In genomic region chr9:129272348-129273025, GRCh38 we compare ENCODE assay signal across 25 cellular contexts.
DNase-seq lines count a peak whose midpoint lies in the region; ATAC-seq and TF ChIP-seq lines count a peak whose summit lies in the region.
"Had no signal": no experiment of that assay in that cellular context is flagged by ENCODE, and none has a peak within 500 bp of the region (broad histone marks: within the 10 kb centered on the region; RNA-seq: fewer than 3 reads in every experiment).

No MANE protein-coding gene starts in this region.

- no peak overlapping the region for H3K4me3 ChIP-seq in SK-N-SH (ENCODE audit: low read depth in 2 of 2, low read length in 1 of 2)
- H3K4me3 ChIP-seq: ascending aorta, stomach, transverse colon had no signal

- H3K27me3 ChIP-seq in SK-N-SH (ENCODE audit: insufficient read depth), result no peaks in the 10 kb centered on the region
- H3K27me3 ChIP-seq: ascending aorta had no signal

- POLR2A ChIA-PET in SK-N-SH (lab: Yijun Ruan, JAX), result no interaction called here

- TF ChIP-seq EP300 in SK-N-SH (IDR thresholded peaks at IDR 0.05; ENCODE audit: borderline replicate concordance in 1 of 2, low read depth in 1 of 2, low read length in 1 of 2), result no peak

- ATAC-seq in SK-N-SH treated with all-trans-retinoic acid at 6 μM for 48 hours (no peak), sciatic nerve (peak; percentile 25)

- H3K36me3 ChIP-seq in SK-N-SH (replicated peaks in 1 of 2; ENCODE audit: control insufficient read depth in 1 of 2, insufficient read depth in 2 of 2, low read length in 1 of 2), result no peaks in the 10 kb centered on the region
- H3K36me3 ChIP-seq: ascending aorta, stomach, transverse colon had no signal

- H3K4me2 ChIP-seq in SK-N-SH, result no peak overlapping the region

- 85% methylated on average over 8 of the region's 9 CpGs for WGBS in SK-N-SH (ENCODE audit: low lambda C conversion rate)

- no peaks in the 10 kb centered on the region for H3K4me1 ChIP-seq in SK-N-SH (ENCODE audit: control insufficient read depth in 1 of 2, insufficient read depth in 2 of 2, low read depth in 1 of 2, low read length in 1 of 2)
- H3K4me1 ChIP-seq: ascending aorta, stomach had no signal

- intact Hi-C loops in sciatic nerve (cut with DNase I), result no loop called here

- no peaks in the 10 kb centered on the region for H3F3A ChIP-seq in SK-N-SH (replicated peaks; ENCODE audit: insufficient read depth)

- no peak for TF ChIP-seq RAD21 in SK-N-SH (IDR thresholded peaks at IDR 0.05; ENCODE audit: low read length)

- H3K9me2 ChIP-seq in SK-N-SH, result no peaks in the 10 kb centered on the region

- peak; percentile 1 for DNase-seq in SK-N-SH
- peak; percentile 58 for DNase-seq in MV-4-11 (lab: John Stamatoyannopoulos, UW)
- DNase-seq in islet precursor cell, result peak; percentile 7
- DNase-seq in sciatic nerve (ENCODE audit: low spot score), result no peak
- DNase-seq in HCEC 1CT, result no peak
- no peak for DNase-seq in stimulated activated naive CD4-positive, alpha-beta T cell (lab: John Stamatoyannopoulos, UW)
- no peak for DNase-seq in stimulated activated CD4-positive, alpha-beta T cell treated with anti-CD3 and anti-CD28 coated beads, Interleukin-15, amount 100 ng/mL, for 24 hours
- DNase-seq: activated B cell treated with CpG ODN at 0.5 μM for 24 hours; activated CD4-positive, alpha-beta memory T cell treated with anti-CD3 and anti-CD28 coated beads, Interleukin-2, amount 10 ng/mL, durations not matched to agents 7 days and 5 days; activated naive CD4-positive, alpha-beta T cell treated with anti-CD3 and anti-CD28 coated beads, Interleukin-2, amount 10 ng/mL, durations not matched to agents 7 days and 5 days; activated T-cell treated with anti-CD3 and anti-CD28 coated beads, Interleukin-2, amount 50 U/mL, for 24 hours; caudate nucleus; CD4-positive, alpha-beta memory T cell; DMS 273 treated with DMSO at 0.1 percent for 48 hours; H9; Karpas-422; NCI-H2171; RPMI8226; stimulated activated CD4-positive, alpha-beta T cell treated with anti-CD3 and anti-CD28 coated beads, Interleukin-12 subunit alpha, Interleukin-12 subunit beta, amount 100 ng/mL, for 4 hours; stomach; T1000; transverse colon had no signal

- no peaks in the 10 kb centered on the region for H3K9me3 ChIP-seq in SK-N-SH
- H3K9me3 ChIP-seq: ascending aorta, stomach, transverse colon had no signal

- no peak overlapping the region for H2AFZ ChIP-seq in SK-N-SH (ENCODE audit: low read depth)

- no peaks in the 10 kb centered on the region for H4K20me1 ChIP-seq in SK-N-SH (ENCODE audit: insufficient read depth)

- CTCF ChIA-PET in SK-N-SH (lab: Yijun Ruan, JAX), result interaction anchor here (1.4 kb wide), 1 partner anchor 10 kb away, joined by 3 read pairs; no protein-coding TSS in a partner anchor

- no peak for TF ChIP-seq CTCF in SK-N-SH (IDR thresholded peaks at IDR 0.05)

- no peaks in the 10 kb centered on the region for H3K79me2 ChIP-seq in SK-N-SH (ENCODE audit: insufficient read depth)

- H3K9ac ChIP-seq in SK-N-SH, result no peak overlapping the region

- H3K27ac ChIP-seq in SK-N-SH (ENCODE audit: low read depth in 2 of 2, low read length in 1 of 2), result no peak overlapping the region
- H3K27ac ChIP-seq: 22Rv1, ascending aorta, stomach, transverse colon had no signal

TF ChIP-seq in SK-N-SH, 30 proteins besides CTCF, POLR2A, EP300 and RAD21:
- no peak for TF ChIP-seq TCF12 (IDR thresholded peaks at IDR 0.05)
- no peak for TF ChIP-seq RXRA (IDR thresholded peaks at IDR 0.05; ENCODE audit: borderline replicate concordance, low read depth)
- TF ChIP-seq TAF1 (IDR thresholded peaks at IDR 0.05; ENCODE audit: borderline replicate concordance, low read depth, low read length), result no peak
- TF ChIP-seq POLR2AphosphoS5 (IDR thresholded peaks at IDR 0.05; ENCODE audit: low read depth, low read length), result no peak
- no peak for TF ChIP-seq ZBTB33 (IDR thresholded peaks at IDR 0.05; ENCODE audit: borderline replicate concordance, low read depth)
- no peak for TF ChIP-seq FOXM1 (IDR thresholded peaks at IDR 0.05; ENCODE audit: low read depth)
- TF ChIP-seq MXI1 (IDR thresholded peaks at IDR 0.05; ENCODE audit: low read depth, low read length), result no peak
- no peak for TF ChIP-seq USF1 (IDR thresholded peaks at IDR 0.05; ENCODE audit: borderline replicate concordance, low read depth)
- no peak for TF ChIP-seq JUND (IDR thresholded peaks at IDR 0.05)
- no peak for TF ChIP-seq NRF1 (IDR thresholded peaks at IDR 0.05; ENCODE audit: low read depth, low read length)

TF ChIP-seq in SK-N-SH treated with all-trans-retinoic acid at 6 μM for 48 hours, 23 proteins besides CTCF, POLR2A, EP300 and RAD21 (continues in another document):
- TF ChIP-seq ZC3H10 (CRISPR knock-in tag; IDR thresholded peaks at IDR 0.05) (no peak), OSR1 (CRISPR knock-in tag; IDR thresholded peaks at IDR 0.05) (no peak), TCF4 (CRISPR knock-in tag; IDR thresholded peaks at IDR 0.05; ENCODE audit: borderline replicate concordance) (no peak), PATZ1 (CRISPR knock-in tag; IDR thresholded peaks at IDR 0.05; ENCODE audit: borderline replicate concordance) (no peak), TOX (CRISPR knock-in tag; IDR thresholded peaks at IDR 0.05; ENCODE audit: borderline replicate concordance) (no peak), ARNTL (CRISPR knock-in tag; IDR thresholded peaks at IDR 0.05; ENCODE audit: borderline replicate concordance, low read depth) (no peak), ZNF565 (CRISPR knock-in tag; conservative IDR thresholded peaks at IDR 0.05; ENCODE audit: low read depth) (no peak), ISL1 (CRISPR knock-in tag; IDR thresholded peaks at IDR 0.05) (no peak), CREB5 (CRISPR knock-in tag; IDR thresholded peaks at IDR 0.05; ENCODE audit: low read depth) (no peak), PPARA (CRISPR knock-in tag; IDR thresholded peaks at IDR 0.05; ENCODE audit: borderline replicate concordance) (no peak), SNAI2 (CRISPR knock-in tag; IDR thresholded peaks at IDR 0.05) (no peak), POU6F1 (CRISPR knock-in tag; IDR thresholded peaks at IDR 0.05; ENCODE audit: borderline replicate concordance, low read depth) (no peak)

Comparison
In these comparisons a context has a peak if more than half of its experiments do, and no peak if none do; other contexts are left out.
1. DNase-seq: peak in SK-N-SH (single experiment), MV-4-11 (single experiment) and islet precursor cell (single experiment); none in sciatic nerve (single experiment), HCEC 1CT (single experiment), stimulated activated naive CD4-positive, alpha-beta T cell (0 of 6) and stimulated activated CD4-positive, alpha-beta T cell treated with anti-CD3 and anti-CD28 coated beads, Interleukin-15, amount 100 ng/mL, for 24 hours (single experiment).